In genomic region chrX:39912126-39912525, GRCh38 we compare ENCODE assay signal across 37 cellular contexts.
"Had no signal": no experiment of that assay in that cellular context is flagged by ENCODE, and none has a peak within 500 bp of the region (broad histone marks: within the 10 kb centered on the region; RNA-seq: fewer than 3 reads in every experiment).

No MANE protein-coding gene starts in this region.

- H3K4me3 Mint-ChIP-seq: activated B cell treated with CpG ODN at 0.5 μM for 24 hours; activated CD4-positive, alpha-beta memory T cell treated with anti-CD3 and anti-CD28 coated beads for 36 hours; activated CD4-positive, alpha-beta T cell treated with anti-CD3 and anti-CD28 coated beads, Interleukin-2, amount 10 ng/mL, durations not matched to agents 24 days and 14 days; activated CD8-positive, alpha-beta T cell treated with anti-CD3 and anti-CD28 coated beads for 36 hours; activated naive CD4-positive, alpha-beta T cell treated with anti-CD3 and anti-CD28 coated beads for 36 hours; activated naive CD8-positive, alpha-beta T cell treated with anti-CD3 and anti-CD28 coated beads for 36 hours; activated T-cell treated with anti-CD3 and anti-CD28 coated beads, Interleukin-2, amount 50 U/mL, for 4 hours; activated T-cell treated with anti-CD3 and anti-CD28 coated beads, Interleukin-2, amount 50 U/mL, for 72 hours; activated T-helper 1 cell treated with anti-CD3 and anti-CD28 coated beads, Interleukin-12 subunit alpha, Interleukin-12 subunit beta, Interleukin-2, Interleukin-4 antibody, amounts not matched to agents 30 ng/mL and 10 ng/mL and 1 ng/mL, durations not matched to agents 14 hours and 24 hours and 36 hours; activated T-helper 17 cell treated with anti-CD3 and anti-CD28 coated beads, Interleukin-2, amount 50 U/mL, for 72 hours; central memory CD8-positive, alpha-beta T cell; T-helper 1 cell treated with Interleukin-12 subunit alpha and Interleukin-12 subunit beta and Interleukin-4 antibody, amounts not matched to agents 30 μg/mL and 1 μg/mL, for 36 hours; T-helper 2 cell treated with Interferon-gamma antibody and Interleukin-4, amounts not matched to agents 5 μg/mL and 100 μg/mL, for 36 hours had no signal

- H3K9me3 ChIP-seq: adrenal gland, body of pancreas had no signal

- H3K27ac Mint-ChIP-seq: activated B cell treated with CpG ODN at 0.5 μM for 24 hours; activated CD4-positive, alpha-beta memory T cell treated with anti-CD3 and anti-CD28 coated beads for 36 hours; activated CD4-positive, alpha-beta T cell treated with anti-CD3 and anti-CD28 coated beads, Interleukin-2, amount 10 ng/mL, durations not matched to agents 24 days and 14 days; activated CD8-positive, alpha-beta T cell treated with anti-CD3 and anti-CD28 coated beads for 36 hours; activated naive CD4-positive, alpha-beta T cell treated with anti-CD3 and anti-CD28 coated beads for 36 hours; activated naive CD4-positive, alpha-beta T cell treated with anti-CD3 and anti-CD28 coated beads, Interleukin-2, amount 50 U/mL, for 72 hours; activated naive CD8-positive, alpha-beta T cell treated with anti-CD3 and anti-CD28 coated beads for 36 hours; activated T-cell treated with anti-CD3 and anti-CD28 coated beads, Interleukin-2, amount 50 U/mL, for 72 hours; activated T-helper 1 cell treated with anti-CD3 and anti-CD28 coated beads, Interleukin-12 subunit alpha, Interleukin-12 subunit beta, Interleukin-2, Interleukin-4 antibody, amounts not matched to agents 30 ng/mL and 10 ng/mL and 1 ng/mL, durations not matched to agents 14 hours and 24 hours and 36 hours; activated T-helper 17 cell treated with anti-CD3 and anti-CD28 coated beads, Interleukin-2, amount 50 U/mL, for 72 hours; T-helper 1 cell treated with Interleukin-12 subunit alpha and Interleukin-12 subunit beta and Interleukin-4 antibody, amounts not matched to agents 30 μg/mL and 1 μg/mL, for 36 hours; T-helper 2 cell treated with Interferon-gamma antibody and Interleukin-4, amounts not matched to agents 5 μg/mL and 100 μg/mL, for 36 hours had no signal

- H3K27me3 ChIP-seq: body of pancreas, cardiac muscle cell had no signal

- H3K4me1 ChIP-seq: body of pancreas had no signal

- FAIRE-seq: astrocyte, bronchial epithelial cell, TTC549 had no signal

- H3K27ac ChIP-seq: adrenal gland, body of pancreas, cardiac muscle cell, VCaP had no signal

- H3K9me3 Mint-ChIP-seq: activated B cell treated with CpG ODN at 0.5 μM for 24 hours; activated CD4-positive, alpha-beta memory T cell treated with anti-CD3 and anti-CD28 coated beads for 36 hours; activated CD4-positive, alpha-beta T cell treated with anti-CD3 and anti-CD28 coated beads, Interleukin-2, amount 10 ng/mL, durations not matched to agents 24 days and 14 days; activated CD8-positive, alpha-beta T cell treated with anti-CD3 and anti-CD28 coated beads for 36 hours; activated naive CD4-positive, alpha-beta T cell treated with anti-CD3 and anti-CD28 coated beads for 36 hours; activated naive CD4-positive, alpha-beta T cell treated with anti-CD3 and anti-CD28 coated beads, Interleukin-2, amount 50 U/mL, for 72 hours; activated naive CD8-positive, alpha-beta T cell treated with anti-CD3 and anti-CD28 coated beads for 36 hours; activated T-cell treated with anti-CD3 and anti-CD28 coated beads, Interleukin-2, amount 50 U/mL, for 4 hours; activated T-helper 1 cell treated with anti-CD3 and anti-CD28 coated beads, Interleukin-12 subunit alpha, Interleukin-12 subunit beta, Interleukin-2, Interleukin-4 antibody, amounts not matched to agents 30 ng/mL and 10 ng/mL and 1 ng/mL, durations not matched to agents 14 hours and 24 hours and 36 hours; activated T-helper 17 cell treated with anti-CD3 and anti-CD28 coated beads, Interleukin-2, amount 50 U/mL, for 72 hours; central memory CD8-positive, alpha-beta T cell; T-helper 1 cell treated with Interleukin-12 subunit alpha and Interleukin-12 subunit beta and Interleukin-4 antibody, amounts not matched to agents 30 μg/mL and 1 μg/mL, for 36 hours; T-helper 2 cell treated with Interferon-gamma antibody and Interleukin-4, amounts not matched to agents 5 μg/mL and 100 μg/mL, for 36 hours had no signal

- H3K36me3 Mint-ChIP-seq: activated CD4-positive, alpha-beta memory T cell treated with anti-CD3 and anti-CD28 coated beads for 36 hours; activated naive CD4-positive, alpha-beta T cell treated with anti-CD3 and anti-CD28 coated beads, Interleukin-2, amount 50 U/mL, for 72 hours; activated naive CD8-positive, alpha-beta T cell treated with anti-CD3 and anti-CD28 coated beads for 36 hours had no signal

- H3K27me3 Mint-ChIP-seq: activated B cell treated with CpG ODN at 0.5 μM for 24 hours; activated CD4-positive, alpha-beta memory T cell treated with anti-CD3 and anti-CD28 coated beads for 36 hours; activated CD4-positive, alpha-beta T cell treated with anti-CD3 and anti-CD28 coated beads, Interleukin-2, amount 10 ng/mL, durations not matched to agents 24 days and 14 days; activated CD8-positive, alpha-beta T cell treated with anti-CD3 and anti-CD28 coated beads for 36 hours; activated naive CD8-positive, alpha-beta T cell treated with anti-CD3 and anti-CD28 coated beads for 36 hours; activated T-helper 17 cell treated with anti-CD3 and anti-CD28 coated beads, Interleukin-2, amount 50 U/mL, for 72 hours; central memory CD8-positive, alpha-beta T cell had no signal

- H3K36me3 ChIP-seq: adrenal gland, cardiac muscle cell had no signal

- H3K4me3 ChIP-seq: adrenal gland, body of pancreas, cardiac muscle cell had no signal

- ATAC-seq: activated CD8-positive, alpha-beta T cell treated with anti-CD3 and anti-CD28 coated beads for 36 hours; activated naive CD4-positive, alpha-beta T cell treated with anti-CD3 and anti-CD28 coated beads, Interleukin-2, amount 50 U/mL, for 72 hours; activated T-cell treated with anti-CD3 and anti-CD28 coated beads, Interleukin-2, amount 50 U/mL, for 4 hours; activated T-cell treated with anti-CD3 and anti-CD28 coated beads, Interleukin-2, amount 50 U/mL, for 72 hours; activated T-helper 17 cell treated with anti-CD3 and anti-CD28 coated beads, Interleukin-2, amount 50 U/mL, for 72 hours; body of pancreas had no signal

- DNase-seq: activated B cell treated with CpG ODN at 0.5 μM for 24 hours; activated CD4-positive, alpha-beta memory T cell treated with anti-CD3 and anti-CD28 coated beads for 36 hours; activated CD4-positive, alpha-beta T cell treated with anti-CD3 and anti-CD28 coated beads for 4 hours; activated CD4-positive, alpha-beta T cell treated with anti-CD3 and anti-CD28 coated beads, Interleukin-2, amount 10 ng/mL, durations not matched to agents 24 days and 14 days; activated CD4-positive, alpha-beta T cell treated with anti-CD3 and anti-CD28 coated beads, Interleukin-2, amount 50 U/mL, for 1 hour; activated CD4-positive, alpha-beta T cell treated with anti-CD3 and anti-CD28 coated beads, Interleukin-2, amount 50 U/mL, for 4 hours; activated CD4-positive, CD25-positive, alpha-beta regulatory T cell treated with anti-CD3 and anti-CD28 coated beads, Interleukin-2, amount 50 U/mL, for 72 hours; activated CD8-positive, alpha-beta memory T cell treated with anti-CD3 and anti-CD28 coated beads, Interleukin-2, amount 50 U/mL, for 4 hours; activated CD8-positive, alpha-beta T cell treated with anti-CD3 and anti-CD28 coated beads for 36 hours; activated effector memory CD4-positive, alpha-beta T cell treated with anti-CD3 and anti-CD28 coated beads, Interleukin-2, amount 50 U/mL, for 16 hours; activated gamma-delta T cell treated with Interleukin-2 at 50 U/mL for 16 hours; activated naive CD4-positive, alpha-beta T cell; activated naive CD4-positive, alpha-beta T cell treated with anti-CD3 and anti-CD28 coated beads for 36 hours; activated naive CD4-positive, alpha-beta T cell treated with anti-CD3 and anti-CD28 coated beads, Interleukin-2, amount 50 U/mL, for 16 hours; activated naive CD8-positive, alpha-beta T cell treated with anti-CD3 and anti-CD28 coated beads for 36 hours; activated T-cell treated with anti-CD3 and anti-CD28 coated beads for 4 hours; activated T-cell treated with anti-CD3 and anti-CD28 coated beads, Interleukin-2, amount 50 U/mL, for 1 hour; activated T-cell treated with anti-CD3 and anti-CD28 coated beads, Interleukin-2, amount 50 U/mL, for 4 hours; activated T-cell treated with anti-CD3 and anti-CD28 coated beads, Interleukin-2, amount 50 U/mL, for 72 hours; adrenal gland; amniotic stem cell; body of pancreas; caudate nucleus; cerebellar nuclear complex; T-helper 2 cell; T-helper 9 cell had no signal

- H3K4me1 Mint-ChIP-seq: activated T-helper 17 cell treated with anti-CD3 and anti-CD28 coated beads, Interleukin-2, amount 50 U/mL, for 72 hours; central memory CD8-positive, alpha-beta T cell had no signal
